1 cellular context compared by ENCODE assay signal in genomic region chr5:158234323-158235158, GRCh38.
TF ChIP-seq lines count a peak whose summit lies in the region.

No MANE protein-coding gene starts in this region.

TF ChIP-seq in GM23338, 12 proteins besides CTCF, POLR2A, EP300 and RAD21 (continued from another document):
- TF ChIP-seq, protein P1, sequence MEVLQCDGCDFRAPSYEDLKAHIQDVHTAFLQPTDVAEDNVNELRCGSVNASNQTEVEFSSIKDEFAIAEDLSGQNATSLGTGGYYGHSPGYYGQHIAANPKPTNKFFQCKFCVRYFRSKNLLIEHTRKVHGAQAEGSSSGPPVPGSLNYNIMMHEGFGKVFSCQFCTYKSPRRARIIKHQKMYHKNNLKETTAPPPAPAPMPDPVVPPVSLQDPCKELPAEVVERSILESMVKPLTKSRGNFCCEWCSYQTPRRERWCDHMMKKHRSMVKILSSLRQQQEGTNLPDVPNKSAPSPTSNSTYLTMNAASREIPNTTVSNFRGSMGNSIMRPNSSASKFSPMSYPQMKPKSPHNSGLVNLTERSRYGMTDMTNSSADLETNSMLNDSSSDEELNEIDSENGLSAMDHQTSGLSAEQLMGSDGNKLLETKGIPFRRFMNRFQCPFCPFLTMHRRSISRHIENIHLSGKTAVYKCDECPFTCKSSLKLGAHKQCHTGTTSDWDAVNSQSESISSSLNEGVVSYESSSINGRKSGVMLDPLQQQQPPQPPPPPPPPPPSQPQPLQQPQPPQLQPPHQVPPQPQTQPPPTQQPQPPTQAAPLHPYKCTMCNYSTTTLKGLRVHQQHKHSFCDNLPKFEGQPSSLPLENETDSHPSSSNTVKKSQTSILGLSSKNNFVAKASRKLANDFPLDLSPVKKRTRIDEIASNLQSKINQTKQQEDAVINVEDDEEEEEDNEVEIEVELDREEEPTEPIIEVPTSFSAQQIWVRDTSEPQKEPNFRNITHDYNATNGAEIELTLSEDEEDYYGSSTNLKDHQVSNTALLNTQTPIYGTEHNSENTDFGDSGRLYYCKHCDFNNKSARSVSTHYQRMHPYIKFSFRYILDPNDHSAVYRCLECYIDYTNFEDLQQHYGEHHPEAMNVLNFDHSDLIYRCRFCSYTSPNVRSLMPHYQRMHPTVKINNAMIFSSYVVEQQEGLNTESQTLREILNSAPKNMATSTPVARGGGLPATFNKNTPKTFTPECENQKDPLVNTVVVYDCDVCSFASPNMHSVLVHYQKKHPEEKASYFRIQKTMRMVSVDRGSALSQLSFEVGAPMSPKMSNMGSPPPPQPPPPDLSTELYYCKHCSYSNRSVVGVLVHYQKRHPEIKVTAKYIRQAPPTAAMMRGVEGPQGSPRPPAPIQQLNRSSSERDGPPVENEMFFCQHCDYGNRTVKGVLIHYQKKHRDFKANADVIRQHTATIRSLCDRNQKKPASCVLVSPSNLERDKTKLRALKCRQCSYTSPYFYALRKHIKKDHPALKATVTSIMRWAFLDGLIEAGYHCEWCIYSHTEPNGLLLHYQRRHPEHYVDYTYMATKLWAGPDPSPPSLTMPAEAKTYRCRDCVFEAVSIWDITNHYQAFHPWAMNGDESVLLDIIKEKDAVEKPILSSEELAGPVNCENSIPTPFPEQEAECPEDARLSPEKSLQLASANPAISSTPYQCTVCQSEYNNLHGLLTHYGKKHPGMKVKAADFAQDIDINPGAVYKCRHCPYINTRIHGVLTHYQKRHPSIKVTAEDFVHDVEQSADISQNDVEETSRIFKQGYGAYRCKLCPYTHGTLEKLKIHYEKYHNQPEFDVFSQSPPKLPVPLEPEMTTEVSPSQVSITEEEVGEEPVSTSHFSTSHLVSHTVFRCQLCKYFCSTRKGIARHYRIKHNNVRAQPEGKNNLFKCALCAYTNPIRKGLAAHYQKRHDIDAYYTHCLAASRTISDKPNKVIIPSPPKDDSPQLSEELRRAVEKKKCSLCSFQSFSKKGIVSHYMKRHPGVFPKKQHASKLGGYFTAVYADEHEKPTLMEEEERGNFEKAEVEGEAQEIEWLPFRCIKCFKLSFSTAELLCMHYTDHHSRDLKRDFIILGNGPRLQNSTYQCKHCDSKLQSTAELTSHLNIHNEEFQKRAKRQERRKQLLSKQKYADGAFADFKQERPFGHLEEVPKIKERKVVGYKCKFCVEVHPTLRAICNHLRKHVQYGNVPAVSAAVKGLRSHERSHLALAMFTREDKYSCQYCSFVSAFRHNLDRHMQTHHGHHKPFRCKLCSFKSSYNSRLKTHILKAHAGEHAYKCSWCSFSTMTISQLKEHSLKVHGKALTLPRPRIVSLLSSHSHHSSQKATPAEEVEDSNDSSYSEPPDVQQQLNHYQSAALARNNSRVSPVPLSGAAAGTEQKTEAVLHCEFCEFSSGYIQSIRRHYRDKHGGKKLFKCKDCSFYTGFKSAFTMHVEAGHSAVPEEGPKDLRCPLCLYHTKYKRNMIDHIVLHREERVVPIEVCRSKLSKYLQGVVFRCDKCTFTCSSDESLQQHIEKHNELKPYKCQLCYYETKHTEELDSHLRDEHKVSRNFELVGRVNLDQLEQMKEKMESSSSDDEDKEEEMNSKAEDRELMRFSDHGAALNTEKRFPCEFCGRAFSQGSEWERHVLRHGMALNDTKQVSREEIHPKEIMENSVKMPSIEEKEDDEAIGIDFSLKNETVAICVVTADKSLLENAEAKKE (CRISPR knock-in tag; IDR thresholded peaks at IDR 0.05) = no peak
